1 cellular context compared by ENCODE assay signal in the genomic region with DNA sequence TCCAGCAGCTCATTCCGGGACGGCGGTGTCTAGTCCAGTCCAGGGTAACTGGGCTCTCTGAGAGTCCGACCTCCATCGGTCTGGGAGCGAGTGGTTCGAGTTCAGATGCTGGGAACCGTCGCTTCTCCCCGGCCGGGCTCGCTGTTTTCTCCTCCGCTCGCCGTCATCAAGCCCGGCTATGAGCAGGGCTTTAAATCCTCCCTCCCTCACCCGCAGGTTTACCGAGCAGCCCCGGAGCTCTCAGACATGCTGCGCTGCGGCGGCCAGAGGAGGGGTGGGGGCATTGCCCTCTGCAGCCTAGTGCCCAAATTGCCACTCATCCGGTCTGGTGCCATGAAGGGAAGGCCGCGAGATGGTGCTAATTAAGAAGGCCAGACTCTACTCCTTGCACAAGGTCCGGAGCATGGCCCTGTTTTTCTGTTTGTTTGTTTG.
TF ChIP-seq lines count a peak whose summit lies in the region.

No MANE protein-coding gene starts in this region.

TF ChIP-seq in HepG2, 621 proteins besides CTCF, POLR2A, EP300 and RAD21 (continued from another document):
- TF ChIP-seq, protein P1, sequence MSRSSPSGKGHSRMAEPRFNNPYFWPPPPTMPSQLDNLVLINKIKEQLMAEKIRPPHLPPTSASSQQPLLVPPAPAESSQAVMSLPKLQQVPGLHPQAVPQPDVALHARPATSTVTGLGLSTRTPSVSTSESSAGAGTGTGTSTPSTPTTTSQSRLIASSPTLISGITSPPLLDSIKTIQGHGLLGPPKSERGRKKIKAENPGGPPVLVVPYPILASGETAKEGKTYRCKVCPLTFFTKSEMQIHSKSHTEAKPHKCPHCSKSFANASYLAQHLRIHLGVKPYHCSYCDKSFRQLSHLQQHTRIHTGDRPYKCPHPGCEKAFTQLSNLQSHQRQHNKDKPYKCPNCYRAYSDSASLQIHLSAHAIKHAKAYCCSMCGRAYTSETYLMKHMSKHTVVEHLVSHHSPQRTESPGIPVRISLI (CRISPR knock-in tag; IDR thresholded peaks at IDR 0.05; ENCODE audit: borderline replicate concordance), result no peak
- TF ChIP-seq ZNF816 (CRISPR knock-in tag; IDR thresholded peaks at IDR 0.05; ENCODE audit: borderline replicate concordance) (no peak), ZNF776 (CRISPR knock-in tag; IDR thresholded peaks at IDR 0.05) (no peak), EHMT2 (IDR thresholded peaks at IDR 0.05; ENCODE audit: borderline replicate concordance, low read depth, low read length) (no peak), ZNF496 (CRISPR knock-in tag; IDR thresholded peaks at IDR 0.05; ENCODE audit: insufficient replicate concordance) (no peak), IKZF4 (CRISPR knock-in tag; IDR thresholded peaks at IDR 0.05; ENCODE audit: borderline replicate concordance, low read depth, not compliant biosample characterization) (no peak)
- TF ChIP-seq, protein P2, sequence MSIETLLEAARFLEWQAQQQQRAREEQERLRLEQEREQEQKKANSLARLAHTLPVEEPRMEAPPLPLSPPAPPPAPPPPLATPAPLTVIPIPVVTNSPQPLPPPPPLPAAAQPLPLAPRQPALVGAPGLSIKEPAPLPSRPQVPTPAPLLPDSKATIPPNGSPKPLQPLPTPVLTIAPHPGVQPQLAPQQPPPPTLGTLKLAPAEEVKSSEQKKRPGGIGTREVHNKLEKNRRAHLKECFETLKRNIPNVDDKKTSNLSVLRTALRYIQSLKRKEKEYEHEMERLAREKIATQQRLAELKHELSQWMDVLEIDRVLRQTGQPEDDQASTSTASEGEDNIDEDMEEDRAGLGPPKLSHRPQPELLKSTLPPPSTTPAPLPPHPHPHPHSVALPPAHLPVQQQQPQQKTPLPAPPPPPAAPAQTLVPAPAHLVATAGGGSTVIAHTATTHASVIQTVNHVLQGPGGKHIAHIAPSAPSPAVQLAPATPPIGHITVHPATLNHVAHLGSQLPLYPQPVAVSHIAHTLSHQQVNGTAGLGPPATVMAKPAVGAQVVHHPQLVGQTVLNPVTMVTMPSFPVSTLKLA (IDR thresholded peaks at IDR 0.05), result no peak
- TF ChIP-seq, protein P3, sequence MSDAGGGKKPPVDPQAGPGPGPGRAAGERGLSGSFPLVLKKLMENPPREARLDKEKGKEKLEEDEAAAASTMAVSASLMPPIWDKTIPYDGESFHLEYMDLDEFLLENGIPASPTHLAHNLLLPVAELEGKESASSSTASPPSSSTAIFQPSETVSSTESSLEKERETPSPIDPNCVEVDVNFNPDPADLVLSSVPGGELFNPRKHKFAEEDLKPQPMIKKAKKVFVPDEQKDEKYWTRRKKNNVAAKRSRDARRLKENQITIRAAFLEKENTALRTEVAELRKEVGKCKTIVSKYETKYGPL (CRISPR knock-in tag; IDR thresholded peaks at IDR 0.05), result no peak
